In genomic region chr3:44235604-44236484, GRCh38 we compare ENCODE assay signal across 8 cellular contexts. TPM values are rescaled to one million over a fixed set of nuclear protein-coding genes. Genes with fewer than 3 reads are reported as not detected.
A peak's percentile ranks its signal among the peaks of the same experiment; 100 is the strongest.
DNase-seq lines count a peak whose midpoint lies in the region; ATAC-seq and TF ChIP-seq lines count a peak whose summit lies in the region.

No MANE protein-coding gene starts in this region.

- H3K36me3 ChIP-seq in MM.1S (replicated peaks; ENCODE audit: insufficient read depth, low read length) (no peaks in the 10 kb centered on the region), prostate gland (no peaks in the 10 kb centered on the region)

- ATAC-seq in GM18867 (IDR thresholded peaks at IDR 0.05; ENCODE audit: unreplicated experiment): peak; percentile 86
- ATAC-seq in left cardiac atrium: peak; percentile 95
- ATAC-seq in GM19328 (IDR thresholded peaks at IDR 0.05; ENCODE audit: unreplicated experiment): no peak

- H3K4me1 ChIP-seq in MM.1S (ENCODE audit: low read length) (no peaks in the 10 kb centered on the region), prostate gland (replicated peaks) (no peaks in the 10 kb centered on the region)

- POLR2A ChIA-PET in AG04450 (lab: Yijun Ruan, JAX): no interaction called here

- no peak for TF ChIP-seq POLR2A in prostate gland (IDR thresholded peaks at IDR 0.05)

- H3K4me2 ChIP-seq in MM.1S (ENCODE audit: low read depth, low read length): peak overlapping the region; percentile 16; the same call in 1 of the 2 replicates

- intact Hi-C loops in left cardiac atrium (cut with DNase I): loop anchor here in 1 of 2 donors (10.0 kb wide), 1 partner anchor 691 kb away; no protein-coding TSS in a partner anchor
- intact Hi-C loops in prostate gland (cut with DNase I): no loop called here

- no peaks in the 10 kb centered on the region for H3K79me2 ChIP-seq in MM.1S (ENCODE audit: low read length)

- H3K27me3 ChIP-seq in AG04450 (ENCODE audit: control insufficient read depth, insufficient read depth, low read length) (no peaks in the 10 kb centered on the region), MM.1S (replicated peaks; ENCODE audit: insufficient read depth, low read length) (no peaks in the 10 kb centered on the region), prostate gland (replicated peaks; ENCODE audit: insufficient read depth) (no peaks in the 10 kb centered on the region)

- peak overlapping the region; percentile 64 for H2AFZ ChIP-seq in MM.1S (ENCODE audit: low read length)

- TF ChIP-seq CTCF in AG04450 (IDR thresholded peaks at IDR 0.05; ENCODE audit: low read depth, low read length): peak; percentile 79
- peak; percentile 74 for TF ChIP-seq CTCF in MM.1S (IDR thresholded peaks at IDR 0.05; ENCODE audit: low read length)
- peak in 3 of 4 experiments; percentile 54 to 63 (median 62) for TF ChIP-seq CTCF in prostate gland (IDR thresholded peaks at IDR 0.05)

- H3K27ac ChIP-seq in AG04450 (ENCODE audit: low read depth, low read length) (no peak overlapping the region), MM.1S (ENCODE audit: low read length) (no peak overlapping the region), prostate gland (no peak overlapping the region)

- no peak overlapping the region for H3K9ac ChIP-seq in MM.1S (ENCODE audit: low read length)

- DNase-seq in AG04450 (ENCODE audit: low read depth, low spot score) (peak; percentile 60), MM.1S (peak; percentile 80), SKM-1 (lab: John Stamatoyannopoulos, UW; ENCODE audit: unreplicated experiment) (peak; percentile 80), amniotic stem cell (lab: John Stamatoyannopoulos, UW) (peak; percentile 71), left cardiac atrium (peak; percentile 57), prostate gland (ENCODE audit: low spot score) (peak; percentile 51)

- H3F3A ChIP-seq in MM.1S (ENCODE audit: insufficient read depth, low read length): no peaks in the 10 kb centered on the region

- H3K4me3 ChIP-seq in AG04450 (ENCODE audit: low read depth, low read length): no peak overlapping the region
- no peak overlapping the region for H3K4me3 ChIP-seq in MM.1S (ENCODE audit: low read length)
- H3K4me3 ChIP-seq in prostate gland: no peak overlapping the region

- CTCF ChIA-PET in AG04450 (lab: Charles Lee): interaction anchor here (0.5 to 1.7 kb wide), 11 partner anchors 8 to 733 kb away, joined by 3 to 6 read pairs (median 4); no protein-coding TSS in a partner anchor

- H3K9me2 ChIP-seq in MM.1S (replicated peaks; ENCODE audit: insufficient read depth, low read length): no peaks in the 10 kb centered on the region

- no peaks in the 10 kb centered on the region for H4K20me1 ChIP-seq in MM.1S (ENCODE audit: insufficient read depth, low read length)

- WGBS in prostate gland: 41% methylated on average over 16 of the region's 16 CpGs

- H3K9me3 ChIP-seq in AG04450 (ENCODE audit: control insufficient read depth, insufficient read depth, low read length): no peaks in the 10 kb centered on the region
- no peaks in the 10 kb centered on the region for H3K9me3 ChIP-seq in MM.1S (replicated peaks; ENCODE audit: insufficient read depth, low read length)
- no peaks in the 10 kb centered on the region for H3K9me3 ChIP-seq in prostate gland

RNA-seq across cellular contexts. Expression of gene TOPAZ1, which starts 5.8 kb away (rescaled TPM):
- polyA plus RNA-seq in AG04450 (2011; rRNA removed): not detected in 2 replicates
- polyA minus RNA-seq in AG04450 (2011; rRNA and poly(A)+ RNA removed): not detected in 2 replicates
- total RNA-seq in left cardiac atrium (not detected), prostate gland (1 to 10 TPM in 1 of 2 donors, not detected in 1; 3.4 TPM)
